In the genomic region with DNA sequence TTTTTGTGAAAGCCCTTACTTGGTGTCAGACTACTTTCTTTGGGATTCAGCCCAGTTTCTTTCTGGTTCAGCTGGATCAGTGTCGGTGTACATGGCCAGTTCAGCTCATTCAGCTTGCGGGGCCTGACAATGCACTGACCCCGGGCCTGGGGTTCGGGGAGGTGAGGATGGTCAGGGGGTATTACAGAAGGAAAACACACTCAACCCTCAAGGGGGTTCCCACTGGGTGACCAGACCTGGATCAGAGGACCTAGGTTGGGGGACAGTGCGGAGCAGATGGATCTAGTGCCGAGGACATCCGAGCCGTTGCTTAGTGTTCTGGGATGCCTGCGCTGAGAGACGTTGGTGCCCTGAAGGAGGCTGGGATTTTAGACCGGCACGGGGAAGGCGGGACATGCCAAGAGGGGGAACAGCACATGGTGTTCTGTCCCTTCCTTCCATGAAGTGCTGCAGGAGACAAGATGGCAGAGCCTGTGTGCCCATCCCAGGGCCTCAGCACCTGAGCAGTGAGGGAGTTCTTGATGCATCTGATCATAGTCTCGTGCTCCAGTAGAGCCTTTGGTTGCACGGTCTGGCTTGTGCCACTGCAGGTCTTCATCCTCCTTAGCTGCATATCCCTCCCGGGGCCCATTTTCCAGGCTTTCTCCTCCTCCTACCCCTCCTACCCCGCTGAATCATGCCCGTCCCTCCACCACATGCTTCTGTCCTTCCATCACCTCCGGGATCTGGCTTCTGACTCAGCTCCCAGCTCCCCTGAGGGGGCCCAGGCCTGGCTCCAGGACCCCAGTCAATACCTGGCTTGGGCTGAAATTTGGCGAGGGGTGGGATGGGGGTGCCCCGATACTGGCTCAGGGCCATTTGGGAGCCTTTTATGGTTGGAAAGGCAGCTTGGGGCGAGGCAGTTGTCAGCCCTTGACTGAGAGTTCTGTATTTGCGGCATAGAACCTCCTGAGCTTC, we compare ENCODE assay signal across 1 cellular context.
TF ChIP-seq lines count a peak whose summit lies in the region.

No MANE protein-coding gene starts in this region.

TF ChIP-seq in GM23338, 12 proteins besides CTCF, POLR2A, EP300 and RAD21:
- TF ChIP-seq ZNF114 (CRISPR knock-in tag; IDR thresholded peaks at IDR 0.05), result no peak
- no peak for TF ChIP-seq EZH2 (IDR thresholded peaks at IDR 0.05; ENCODE audit: low read depth, unreplicated experiment)
- TF ChIP-seq STAT1 (IDR thresholded peaks at IDR 0.05; ENCODE audit: unreplicated experiment), result no peak
- TF ChIP-seq CREB1 (CRISPR knock-in tag; IDR thresholded peaks at IDR 0.05; ENCODE audit: low read depth), result no peak
- no peak for TF ChIP-seq ZNF331 (CRISPR knock-in tag; IDR thresholded peaks at IDR 0.05; ENCODE audit: low read depth)
- no peak for TF ChIP-seq POLR2AphosphoS5 (IDR thresholded peaks at IDR 0.05; ENCODE audit: low read depth)
- TF ChIP-seq, protein P1, sequence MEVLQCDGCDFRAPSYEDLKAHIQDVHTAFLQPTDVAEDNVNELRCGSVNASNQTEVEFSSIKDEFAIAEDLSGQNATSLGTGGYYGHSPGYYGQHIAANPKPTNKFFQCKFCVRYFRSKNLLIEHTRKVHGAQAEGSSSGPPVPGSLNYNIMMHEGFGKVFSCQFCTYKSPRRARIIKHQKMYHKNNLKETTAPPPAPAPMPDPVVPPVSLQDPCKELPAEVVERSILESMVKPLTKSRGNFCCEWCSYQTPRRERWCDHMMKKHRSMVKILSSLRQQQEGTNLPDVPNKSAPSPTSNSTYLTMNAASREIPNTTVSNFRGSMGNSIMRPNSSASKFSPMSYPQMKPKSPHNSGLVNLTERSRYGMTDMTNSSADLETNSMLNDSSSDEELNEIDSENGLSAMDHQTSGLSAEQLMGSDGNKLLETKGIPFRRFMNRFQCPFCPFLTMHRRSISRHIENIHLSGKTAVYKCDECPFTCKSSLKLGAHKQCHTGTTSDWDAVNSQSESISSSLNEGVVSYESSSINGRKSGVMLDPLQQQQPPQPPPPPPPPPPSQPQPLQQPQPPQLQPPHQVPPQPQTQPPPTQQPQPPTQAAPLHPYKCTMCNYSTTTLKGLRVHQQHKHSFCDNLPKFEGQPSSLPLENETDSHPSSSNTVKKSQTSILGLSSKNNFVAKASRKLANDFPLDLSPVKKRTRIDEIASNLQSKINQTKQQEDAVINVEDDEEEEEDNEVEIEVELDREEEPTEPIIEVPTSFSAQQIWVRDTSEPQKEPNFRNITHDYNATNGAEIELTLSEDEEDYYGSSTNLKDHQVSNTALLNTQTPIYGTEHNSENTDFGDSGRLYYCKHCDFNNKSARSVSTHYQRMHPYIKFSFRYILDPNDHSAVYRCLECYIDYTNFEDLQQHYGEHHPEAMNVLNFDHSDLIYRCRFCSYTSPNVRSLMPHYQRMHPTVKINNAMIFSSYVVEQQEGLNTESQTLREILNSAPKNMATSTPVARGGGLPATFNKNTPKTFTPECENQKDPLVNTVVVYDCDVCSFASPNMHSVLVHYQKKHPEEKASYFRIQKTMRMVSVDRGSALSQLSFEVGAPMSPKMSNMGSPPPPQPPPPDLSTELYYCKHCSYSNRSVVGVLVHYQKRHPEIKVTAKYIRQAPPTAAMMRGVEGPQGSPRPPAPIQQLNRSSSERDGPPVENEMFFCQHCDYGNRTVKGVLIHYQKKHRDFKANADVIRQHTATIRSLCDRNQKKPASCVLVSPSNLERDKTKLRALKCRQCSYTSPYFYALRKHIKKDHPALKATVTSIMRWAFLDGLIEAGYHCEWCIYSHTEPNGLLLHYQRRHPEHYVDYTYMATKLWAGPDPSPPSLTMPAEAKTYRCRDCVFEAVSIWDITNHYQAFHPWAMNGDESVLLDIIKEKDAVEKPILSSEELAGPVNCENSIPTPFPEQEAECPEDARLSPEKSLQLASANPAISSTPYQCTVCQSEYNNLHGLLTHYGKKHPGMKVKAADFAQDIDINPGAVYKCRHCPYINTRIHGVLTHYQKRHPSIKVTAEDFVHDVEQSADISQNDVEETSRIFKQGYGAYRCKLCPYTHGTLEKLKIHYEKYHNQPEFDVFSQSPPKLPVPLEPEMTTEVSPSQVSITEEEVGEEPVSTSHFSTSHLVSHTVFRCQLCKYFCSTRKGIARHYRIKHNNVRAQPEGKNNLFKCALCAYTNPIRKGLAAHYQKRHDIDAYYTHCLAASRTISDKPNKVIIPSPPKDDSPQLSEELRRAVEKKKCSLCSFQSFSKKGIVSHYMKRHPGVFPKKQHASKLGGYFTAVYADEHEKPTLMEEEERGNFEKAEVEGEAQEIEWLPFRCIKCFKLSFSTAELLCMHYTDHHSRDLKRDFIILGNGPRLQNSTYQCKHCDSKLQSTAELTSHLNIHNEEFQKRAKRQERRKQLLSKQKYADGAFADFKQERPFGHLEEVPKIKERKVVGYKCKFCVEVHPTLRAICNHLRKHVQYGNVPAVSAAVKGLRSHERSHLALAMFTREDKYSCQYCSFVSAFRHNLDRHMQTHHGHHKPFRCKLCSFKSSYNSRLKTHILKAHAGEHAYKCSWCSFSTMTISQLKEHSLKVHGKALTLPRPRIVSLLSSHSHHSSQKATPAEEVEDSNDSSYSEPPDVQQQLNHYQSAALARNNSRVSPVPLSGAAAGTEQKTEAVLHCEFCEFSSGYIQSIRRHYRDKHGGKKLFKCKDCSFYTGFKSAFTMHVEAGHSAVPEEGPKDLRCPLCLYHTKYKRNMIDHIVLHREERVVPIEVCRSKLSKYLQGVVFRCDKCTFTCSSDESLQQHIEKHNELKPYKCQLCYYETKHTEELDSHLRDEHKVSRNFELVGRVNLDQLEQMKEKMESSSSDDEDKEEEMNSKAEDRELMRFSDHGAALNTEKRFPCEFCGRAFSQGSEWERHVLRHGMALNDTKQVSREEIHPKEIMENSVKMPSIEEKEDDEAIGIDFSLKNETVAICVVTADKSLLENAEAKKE (CRISPR knock-in tag; IDR thresholded peaks at IDR 0.05), result no peak
- TF ChIP-seq, protein P2, sequence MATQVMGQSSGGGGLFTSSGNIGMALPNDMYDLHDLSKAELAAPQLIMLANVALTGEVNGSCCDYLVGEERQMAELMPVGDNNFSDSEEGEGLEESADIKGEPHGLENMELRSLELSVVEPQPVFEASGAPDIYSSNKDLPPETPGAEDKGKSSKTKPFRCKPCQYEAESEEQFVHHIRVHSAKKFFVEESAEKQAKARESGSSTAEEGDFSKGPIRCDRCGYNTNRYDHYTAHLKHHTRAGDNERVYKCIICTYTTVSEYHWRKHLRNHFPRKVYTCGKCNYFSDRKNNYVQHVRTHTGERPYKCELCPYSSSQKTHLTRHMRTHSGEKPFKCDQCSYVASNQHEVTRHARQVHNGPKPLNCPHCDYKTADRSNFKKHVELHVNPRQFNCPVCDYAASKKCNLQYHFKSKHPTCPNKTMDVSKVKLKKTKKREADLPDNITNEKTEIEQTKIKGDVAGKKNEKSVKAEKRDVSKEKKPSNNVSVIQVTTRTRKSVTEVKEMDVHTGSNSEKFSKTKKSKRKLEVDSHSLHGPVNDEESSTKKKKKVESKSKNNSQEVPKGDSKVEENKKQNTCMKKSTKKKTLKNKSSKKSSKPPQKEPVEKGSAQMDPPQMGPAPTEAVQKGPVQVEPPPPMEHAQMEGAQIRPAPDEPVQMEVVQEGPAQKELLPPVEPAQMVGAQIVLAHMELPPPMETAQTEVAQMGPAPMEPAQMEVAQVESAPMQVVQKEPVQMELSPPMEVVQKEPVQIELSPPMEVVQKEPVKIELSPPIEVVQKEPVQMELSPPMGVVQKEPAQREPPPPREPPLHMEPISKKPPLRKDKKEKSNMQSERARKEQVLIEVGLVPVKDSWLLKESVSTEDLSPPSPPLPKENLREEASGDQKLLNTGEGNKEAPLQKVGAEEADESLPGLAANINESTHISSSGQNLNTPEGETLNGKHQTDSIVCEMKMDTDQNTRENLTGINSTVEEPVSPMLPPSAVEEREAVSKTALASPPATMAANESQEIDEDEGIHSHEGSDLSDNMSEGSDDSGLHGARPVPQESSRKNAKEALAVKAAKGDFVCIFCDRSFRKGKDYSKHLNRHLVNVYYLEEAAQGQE (IDR thresholded peaks at IDR 0.05; ENCODE audit: unreplicated experiment), result no peak
- TF ChIP-seq JUNB (IDR thresholded peaks at IDR 0.05; ENCODE audit: unreplicated experiment), result no peak
- no peak for TF ChIP-seq EZH2phosphoT487 (IDR thresholded peaks at IDR 0.05; ENCODE audit: unreplicated experiment)
- TF ChIP-seq, protein P3, sequence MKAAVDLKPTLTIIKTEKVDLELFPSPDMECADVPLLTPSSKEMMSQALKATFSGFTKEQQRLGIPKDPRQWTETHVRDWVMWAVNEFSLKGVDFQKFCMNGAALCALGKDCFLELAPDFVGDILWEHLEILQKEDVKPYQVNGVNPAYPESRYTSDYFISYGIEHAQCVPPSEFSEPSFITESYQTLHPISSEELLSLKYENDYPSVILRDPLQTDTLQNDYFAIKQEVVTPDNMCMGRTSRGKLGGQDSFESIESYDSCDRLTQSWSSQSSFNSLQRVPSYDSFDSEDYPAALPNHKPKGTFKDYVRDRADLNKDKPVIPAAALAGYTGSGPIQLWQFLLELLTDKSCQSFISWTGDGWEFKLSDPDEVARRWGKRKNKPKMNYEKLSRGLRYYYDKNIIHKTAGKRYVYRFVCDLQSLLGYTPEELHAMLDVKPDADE (IDR thresholded peaks at IDR 0.05), result no peak
- no peak for TF ChIP-seq NANOG (IDR thresholded peaks at IDR 0.05; ENCODE audit: borderline replicate concordance)
